ENCODE assay signal across 21 cellular contexts in genomic region chr20:40414843-40415615, GRCh38.
DNase-seq lines count a peak whose midpoint lies in the region; ATAC-seq and TF ChIP-seq lines count a peak whose summit lies in the region.
"Had no signal": no experiment of that assay in that cellular context is flagged by ENCODE, and none has a peak within 500 bp of the region (broad histone marks: within the 10 kb centered on the region; RNA-seq: fewer than 3 reads in every experiment).

No MANE protein-coding gene starts in this region.

- DNase-seq in DMS53 (lab: John Stamatoyannopoulos, UW) (peak; percentile 5), DMS53 treated with DMSO at 0.1 percent for 48 hours (lab: John Stamatoyannopoulos, UW; ENCODE audit: unreplicated experiment) (no peak), NCI-H774 (lab: John Stamatoyannopoulos, UW) (peak; percentile 73), esophagus squamous epithelium (lab: John Stamatoyannopoulos, UW) (no peak), transverse colon (peak; percentile 56)
- no peak for DNase-seq in CD4-positive, alpha-beta memory T cell
- DNase-seq: 8988T; activated CD8-positive, alpha-beta T cell treated with anti-CD3 and anti-CD28 coated beads for 36 hours; activated T-cell treated with anti-CD3 and anti-CD28 coated beads, Interleukin-2, amount 50 U/mL, for 72 hours; NCI-H2107; retina; Right ventricle myocardium superior; stimulated activated naive B cell treated with anti-CD40 and anti-IgM and Interleukin-4, amounts not matched to agents 10 μg/mL and 1 μg/mL and 100 μg/mL, for 72 hours had no signal

- H3K4me3 ChIP-seq in esophagus squamous epithelium: no peak overlapping the region
- H3K4me3 ChIP-seq in transverse colon: no peak overlapping the region
- no peak overlapping the region for H3K4me3 ChIP-seq in CD4-positive, alpha-beta memory T cell (ENCODE audit: low read length in 2 of 2)
- H3K4me3 ChIP-seq: cardiac muscle cell, hepatocyte, neural progenitor cell had no signal

- POLR2A ChIA-PET in CD4-positive, alpha-beta memory T cell (lab: Charles Lee; ENCODE audit: partially characterized antibody): no interaction called here

- in situ Hi-C loops in transverse colon (cut with MboI; ENCODE audit: low pct_ligation_motif_present in 1 of 4, low pct_unique_long_range_greater_than_20kb in 1 of 4, low sequenced_read_pairs in 3 of 4): no loop called here

- H3K9me3 ChIP-seq in esophagus squamous epithelium (no peaks in the 10 kb centered on the region), transverse colon (peaks cover 0 to 7% of the 10 kb centered on the region in 2 donors)
- H3K9me3 ChIP-seq in CD4-positive, alpha-beta memory T cell (ENCODE audit: control insufficient read depth in 1 of 2, low read length in 2 of 2): no peaks in the 10 kb centered on the region

- ATAC-seq in GM21526 (IDR thresholded peaks at IDR 0.05; ENCODE audit: low FRiP score, unreplicated experiment) (no peak), GM19328 (IDR thresholded peaks at IDR 0.05; ENCODE audit: unreplicated experiment) (no peak)
- ATAC-seq: activated CD8-positive, alpha-beta T cell treated with anti-CD3 and anti-CD28 coated beads for 36 hours; activated T-cell treated with anti-CD3 and anti-CD28 coated beads, Interleukin-2, amount 50 U/mL, for 72 hours; stimulated activated naive B cell treated with anti-CD40 and anti-IgM and Interleukin-4, amounts not matched to agents 10 μg/mL and 1 μg/mL and 100 μg/mL, for 72 hours had no signal

- peaks cover 0 to 30% (median 8%) of the 10 kb centered on the region in 3 donors for H3K4me1 ChIP-seq in esophagus squamous epithelium
- H3K4me1 ChIP-seq in transverse colon: peaks cover 0 to 28% (median 10%) of the 10 kb centered on the region in 4 donors
- no peaks in the 10 kb centered on the region for H3K4me1 ChIP-seq in CD4-positive, alpha-beta memory T cell (ENCODE audit: insufficient read depth, low read length)
- H3K4me1 ChIP-seq: neural progenitor cell had no signal

- TF ChIP-seq EP300 in transverse colon (IDR thresholded peaks at IDR 0.05; ENCODE audit: low read depth): no peak

- H3K27me3 Mint-ChIP-seq in CD4-positive, alpha-beta memory T cell: no peaks in the 10 kb centered on the region

- H3K27ac ChIP-seq in esophagus squamous epithelium (peak overlapping the region; percentile 14 to 66 (median 60)), transverse colon (peak overlapping the region; percentile 61 to 75 (median 67))
- H3K27ac ChIP-seq in CD4-positive, alpha-beta memory T cell (ENCODE audit: low read depth, low read length): no peak overlapping the region
- H3K27ac ChIP-seq: cardiac muscle cell, hepatocyte, neural progenitor cell had no signal

- no peak overlapping the region for H3K27ac Mint-ChIP-seq in CD4-positive, alpha-beta memory T cell
- H3K27ac Mint-ChIP-seq: activated CD8-positive, alpha-beta T cell treated with anti-CD3 and anti-CD28 coated beads for 36 hours; activated T-cell treated with anti-CD3 and anti-CD28 coated beads, Interleukin-2, amount 50 U/mL, for 72 hours; CD14-positive monocyte; mesothelial cell of epicardium; neural progenitor cell; stimulated activated naive B cell treated with anti-CD40 and anti-IgM and Interleukin-4, amounts not matched to agents 10 μg/mL and 1 μg/mL and 100 μg/mL, for 72 hours; T-helper 1 cell treated with Interleukin-12 subunit alpha and Interleukin-12 subunit beta and Interleukin-4 antibody, amounts not matched to agents 30 μg/mL and 1 μg/mL, for 36 hours had no signal

- intact Hi-C loops in esophagus squamous epithelium (cut with DNase I) (no loop called here), transverse colon (cut with DNase I; ENCODE audit: low total_unique reads) (no loop called here)
- intact Hi-C loops in CD4-positive, alpha-beta memory T cell (cut with micrococcal nuclease): no loop called here

- no peaks in the 10 kb centered on the region for H3K36me3 ChIP-seq in esophagus squamous epithelium
- no peaks in the 10 kb centered on the region for H3K36me3 ChIP-seq in transverse colon
- H3K36me3 ChIP-seq in CD4-positive, alpha-beta memory T cell (ENCODE audit: insufficient read depth, low read length): no peaks in the 10 kb centered on the region
- H3K36me3 ChIP-seq: cardiac muscle cell, neural progenitor cell had no signal

- no peaks in the 10 kb centered on the region for H3K36me3 Mint-ChIP-seq in CD4-positive, alpha-beta memory T cell
- H3K36me3 Mint-ChIP-seq: CD14-positive monocyte; mesothelial cell of epicardium; neural progenitor cell; stimulated activated naive B cell treated with anti-CD40 and anti-IgM and Interleukin-4, amounts not matched to agents 10 μg/mL and 1 μg/mL and 100 μg/mL, for 72 hours had no signal

- H3K4me1 Mint-ChIP-seq in CD4-positive, alpha-beta memory T cell: no peaks in the 10 kb centered on the region
- H3K4me1 Mint-ChIP-seq: CD14-positive monocyte; neural progenitor cell; stimulated activated naive B cell treated with anti-CD40 and anti-IgM and Interleukin-4, amounts not matched to agents 10 μg/mL and 1 μg/mL and 100 μg/mL, for 72 hours had no signal

- 41 to 44% methylated on average over 5 of the region's 5 CpGs for WGBS in esophagus squamous epithelium, 2 donors
- 49 to 57% methylated on average over 3 to 5 of the region's 5 CpGs for WGBS in transverse colon (ENCODE audit: low coverage in 1 of 2), 2 donors

- no peak for TF ChIP-seq POLR2A in esophagus squamous epithelium (IDR thresholded peaks at IDR 0.05)
- peak; percentile 66 for TF ChIP-seq POLR2A in transverse colon (IDR thresholded peaks at IDR 0.05)

- TF ChIP-seq CTCF in esophagus squamous epithelium (IDR thresholded peaks at IDR 0.05): no peak
- no peak for TF ChIP-seq CTCF in transverse colon (IDR thresholded peaks at IDR 0.05)

- H3K4me3 Mint-ChIP-seq in CD4-positive, alpha-beta memory T cell: no peak overlapping the region
- H3K4me3 Mint-ChIP-seq: activated CD8-positive, alpha-beta T cell treated with anti-CD3 and anti-CD28 coated beads for 36 hours; activated T-cell treated with anti-CD3 and anti-CD28 coated beads, Interleukin-2, amount 50 U/mL, for 72 hours; mesothelial cell of epicardium; neural progenitor cell; stimulated activated naive B cell treated with anti-CD40 and anti-IgM and Interleukin-4, amounts not matched to agents 10 μg/mL and 1 μg/mL and 100 μg/mL, for 72 hours; T-helper 1 cell treated with Interleukin-12 subunit alpha and Interleukin-12 subunit beta and Interleukin-4 antibody, amounts not matched to agents 30 μg/mL and 1 μg/mL, for 36 hours had no signal

- peaks cover 0 to 7% (median under 1%) of the 10 kb centered on the region in 8 donors for H3K9me3 Mint-ChIP-seq in CD4-positive, alpha-beta memory T cell
- H3K9me3 Mint-ChIP-seq: activated T-cell treated with anti-CD3 and anti-CD28 coated beads, Interleukin-2, amount 50 U/mL, for 72 hours; T-helper 1 cell treated with Interleukin-12 subunit alpha and Interleukin-12 subunit beta and Interleukin-4 antibody, amounts not matched to agents 30 μg/mL and 1 μg/mL, for 36 hours had no signal

- CTCF ChIA-PET in CD4-positive, alpha-beta memory T cell (lab: Charles Lee; ENCODE audit: partially characterized antibody): no interaction called here

- H3K27me3 ChIP-seq in esophagus squamous epithelium (no peaks in the 10 kb centered on the region), transverse colon (no peaks in the 10 kb centered on the region)
- no peaks in the 10 kb centered on the region for H3K27me3 ChIP-seq in CD4-positive, alpha-beta memory T cell (ENCODE audit: insufficient read depth, low read length)
- H3K27me3 ChIP-seq: cardiac muscle cell, hepatocyte, neural progenitor cell had no signal

Comparison
In these comparisons a context has a peak if more than half of its experiments do, and no peak if none do; other contexts are left out.
1. DNase-seq: peak in DMS53 (single experiment), NCI-H774 (single experiment) and transverse colon (single experiment); none in DMS53 treated with DMSO at 0.1 percent for 48 hours (single experiment), esophagus squamous epithelium (single experiment) and CD4-positive, alpha-beta memory T cell (0 of 5).